Comparison of ENCODE assay signal across 18 cellular contexts in genomic region chr3:196097373-196098154, GRCh38. TPM values are rescaled to one million over a fixed set of nuclear protein-coding genes. Genes with fewer than 3 reads are reported as not detected.
DNase-seq lines count a peak whose midpoint lies in the region; ATAC-seq and TF ChIP-seq lines count a peak whose summit lies in the region.
"Had no signal": no experiment of that assay in that cellular context is flagged by ENCODE, and none has a peak within 500 bp of the region (broad histone marks: within the 10 kb centered on the region; RNA-seq: fewer than 3 reads in every experiment).

No MANE protein-coding gene starts in this region.

- WGBS in hepatocyte (ENCODE audit: low lambda C conversion rate, missing lambda C conversion rate), result 53% methylated on average over 5 of the region's 5 CpGs
- whole genome bisulfite sequencing in tibial nerve, 2 donors, result 51 to 62% methylated on average over 5 of the region's 5 CpGs
- 82% methylated on average over 5 of the region's 5 CpGs for WGBS in smooth muscle cell (ENCODE audit: low lambda C conversion rate)

- H3K27me3 ChIP-seq in breast epithelium, result no peaks in the 10 kb centered on the region
- H3K27me3 ChIP-seq in Peyer's patch, result no peaks in the 10 kb centered on the region
- H3K27me3 ChIP-seq in hepatocyte, result no peaks in the 10 kb centered on the region
- no peaks in the 10 kb centered on the region for H3K27me3 ChIP-seq in tibial nerve
- no peaks in the 10 kb centered on the region for H3K27me3 ChIP-seq in smooth muscle cell (ENCODE audit: low read depth)
- H3K27me3 ChIP-seq: esophagus squamous epithelium, MG63, tibial artery had no signal

- H3F3A ChIP-seq in smooth muscle cell (ENCODE audit: low read depth), result no peaks in the 10 kb centered on the region

- H3K4me3 ChIP-seq in breast epithelium (no peak overlapping the region), Peyer's patch (no peak overlapping the region), hepatocyte (no peak overlapping the region), tibial nerve (no peak overlapping the region), smooth muscle cell (no peak overlapping the region)
- H3K4me3 ChIP-seq: esophagus squamous epithelium, MG63, tibial artery had no signal

- no peak for TF ChIP-seq CTCF in MCF 10A (IDR thresholded peaks at IDR 0.05; ENCODE audit: unreplicated experiment)
- no peak for TF ChIP-seq CTCF in breast epithelium (IDR thresholded peaks at IDR 0.05)
- TF ChIP-seq CTCF in Peyer's patch (IDR thresholded peaks at IDR 0.05), result no peak
- no peak for TF ChIP-seq CTCF in hepatocyte (IDR thresholded peaks at IDR 0.05; ENCODE audit: poor library complexity)
- TF ChIP-seq CTCF in type B pancreatic cell (conservative IDR thresholded peaks at IDR 0.05), result no peak
- TF ChIP-seq CTCF in tibial nerve (IDR thresholded peaks at IDR 0.05), result no peak
- TF ChIP-seq CTCF in smooth muscle cell (IDR thresholded peaks at IDR 0.05; ENCODE audit: borderline replicate concordance, insufficient read depth, poor library complexity, severe bottlenecking), result no peak

- H3K9me3 Mint-ChIP-seq in MCF 10A (ENCODE audit: unreplicated experiment), result no peaks in the 10 kb centered on the region
- no peaks in the 10 kb centered on the region for H3K9me3 Mint-ChIP-seq in type B pancreatic cell
- H3K9me3 Mint-ChIP-seq: natural killer cell had no signal

- no peaks in the 10 kb centered on the region for H3K4me1 ChIP-seq in breast epithelium
- peaks cover 0 to 10% (median 2%) of the 10 kb centered on the region in 4 donors for H3K4me1 ChIP-seq in Peyer's patch
- no peaks in the 10 kb centered on the region for H3K4me1 ChIP-seq in hepatocyte (ENCODE audit: insufficient read depth)
- no peaks in the 10 kb centered on the region for H3K4me1 ChIP-seq in tibial nerve
- no peaks in the 10 kb centered on the region for H3K4me1 ChIP-seq in smooth muscle cell (ENCODE audit: low read depth)

- no peaks in the 10 kb centered on the region for H3K9me2 ChIP-seq in hepatocyte (replicated peaks; ENCODE audit: insufficient read depth)

- H4K20me1 ChIP-seq in hepatocyte (ENCODE audit: insufficient read depth, poor library complexity, severe bottlenecking) (no peaks in the 10 kb centered on the region), smooth muscle cell (ENCODE audit: low read depth) (no peaks in the 10 kb centered on the region)

- POLR2A ChIA-PET in MCF 10A (lab: Yijun Ruan, JAX), result interaction anchor here (1.1 kb wide), 1 partner anchor 39 kb away, joined by 4 read pairs; no protein-coding TSS in a partner anchor

- no peaks in the 10 kb centered on the region for H3K9me3 ChIP-seq in breast epithelium
- no peaks in the 10 kb centered on the region for H3K9me3 ChIP-seq in Peyer's patch
- no peaks in the 10 kb centered on the region for H3K9me3 ChIP-seq in hepatocyte (ENCODE audit: low read depth)
- peaks cover 0 to under 1% (median 0%) of the 10 kb centered on the region in 4 donors for H3K9me3 ChIP-seq in tibial nerve
- no peaks in the 10 kb centered on the region for H3K9me3 ChIP-seq in smooth muscle cell (replicated peaks; ENCODE audit: low read depth)
- H3K9me3 ChIP-seq: esophagus squamous epithelium, MG63, tibial artery had no signal

- ATAC-seq in GM18907 (IDR thresholded peaks at IDR 0.05; ENCODE audit: unreplicated experiment), result no peak
- ATAC-seq: natural killer cell had no signal

- H3K79me2 ChIP-seq in hepatocyte, result no peaks in the 10 kb centered on the region
- no peaks in the 10 kb centered on the region for H3K79me2 ChIP-seq in smooth muscle cell (ENCODE audit: low read depth)

- H3K27ac Mint-ChIP-seq in MCF 10A (ENCODE audit: low read depth, unreplicated experiment) (no peak overlapping the region), type B pancreatic cell (peak overlapping the region; percentile 44)

- TF ChIP-seq EP300 in tibial nerve (IDR thresholded peaks at IDR 0.05), result no peak

- H3K4me2 ChIP-seq in hepatocyte, result no peak overlapping the region
- no peak overlapping the region for H3K4me2 ChIP-seq in smooth muscle cell

- BruUV-seq in MCF 10A (replicated peaks; lab: Mats Ljungman, UMichigan), result no TSS peak

- no peaks in the 10 kb centered on the region for H3K4me1 Mint-ChIP-seq in MCF 10A (ENCODE audit: insufficient read depth, unreplicated experiment)
- no peaks in the 10 kb centered on the region for H3K4me1 Mint-ChIP-seq in type B pancreatic cell (ENCODE audit: unreplicated experiment)

- H3K4me3 Mint-ChIP-seq in MCF 10A (ENCODE audit: unreplicated experiment) (no peak overlapping the region), type B pancreatic cell (no peak overlapping the region)
- H3K4me3 Mint-ChIP-seq: natural killer cell had no signal

- TF ChIP-seq POLR2A in breast epithelium (IDR thresholded peaks at IDR 0.05), result no peak
- TF ChIP-seq POLR2A in Peyer's patch (IDR thresholded peaks at IDR 0.05), result no peak
- no peak for TF ChIP-seq POLR2A in tibial nerve (IDR thresholded peaks at IDR 0.05)

- CTCF ChIA-PET in MCF 10A (lab: Yijun Ruan, JAX), result no interaction called here

- H3K36me3 Mint-ChIP-seq in MCF 10A (ENCODE audit: insufficient read depth, unreplicated experiment), result no peaks in the 10 kb centered on the region
- H3K36me3 Mint-ChIP-seq in type B pancreatic cell, result no peaks in the 10 kb centered on the region
- H3K36me3 Mint-ChIP-seq: natural killer cell had no signal

- no peaks in the 10 kb centered on the region for H3K36me3 ChIP-seq in breast epithelium
- H3K36me3 ChIP-seq in Peyer's patch, result no peaks in the 10 kb centered on the region
- no peaks in the 10 kb centered on the region for H3K36me3 ChIP-seq in hepatocyte (replicated peaks; ENCODE audit: insufficient read depth, low read depth)
- no peaks in the 10 kb centered on the region for H3K36me3 ChIP-seq in tibial nerve
- no peaks in the 10 kb centered on the region for H3K36me3 ChIP-seq in smooth muscle cell (ENCODE audit: low read depth)
- H3K36me3 ChIP-seq: esophagus squamous epithelium, MG63, tibial artery had no signal

- H3K9ac ChIP-seq in smooth muscle cell (ENCODE audit: low read depth), result no peak overlapping the region

- DNase-seq in MCF 10A (ENCODE audit: unreplicated experiment), result peak; percentile 29
- DNase-seq in breast epithelium (ENCODE audit: low spot score in 2 of 2), result no peak
- DNase-seq in Peyer's patch, result peak in 1 of 3 donors; percentile 62
- DNase-seq in hepatocyte (ENCODE audit: low spot score), result peak; percentile 25
- no peak for DNase-seq in type B pancreatic cell (ENCODE audit: extremely low spot score, unreplicated experiment)
- DNase-seq in tibial nerve (ENCODE audit: low spot score in 2 of 2), result no peak
- no peak for DNase-seq in smooth muscle cell (lab: John Stamatoyannopoulos, UW; ENCODE audit: unreplicated experiment)
- DNase-seq: activated CD4-positive, CD25-positive, alpha-beta regulatory T cell treated with anti-CD3 and anti-CD28 coated beads, Interleukin-2, amount 50 U/mL, for 72 hours; cortex of kidney; DND-41; esophagus squamous epithelium; GOT3; MG63; natural killer cell; NCI-H82; stimulated activated CD8-positive, alpha-beta memory T cell treated with anti-CD3 and anti-CD28 coated beads, Interleukin-4, amount 100 ng/mL, for 48 hours; tibial artery had no signal

- H3K27me3 Mint-ChIP-seq in MCF 10A (ENCODE audit: insufficient read depth, unreplicated experiment) (no peaks in the 10 kb centered on the region), type B pancreatic cell (peaks cover 3% of the 10 kb centered on the region)

- no peak overlapping the region for H2AFZ ChIP-seq in hepatocyte
- no peak overlapping the region for H2AFZ ChIP-seq in smooth muscle cell (ENCODE audit: low read depth)

- H3K27ac ChIP-seq in breast epithelium (no peak overlapping the region), Peyer's patch (peak overlapping the region in 3 of 4 donors; percentile 64 to 73 (median 70)), hepatocyte (no peak overlapping the region), tibial nerve (no peak overlapping the region), smooth muscle cell (ENCODE audit: low read depth) (no peak overlapping the region)

- intact Hi-C loops in MCF 10A (cut with micrococcal nuclease) (no loop called here), breast epithelium (cut with DNase I; ENCODE audit: low total_unique reads) (no loop called here)

RNA-seq across cellular contexts. Expression of gene TFRC, which starts 15.7 kb away (rescaled TPM):
- 72.9 and 108 TPM in 2 replicates for total RNA-seq in MCF 10A (2022)
- 100 to 1,000 TPM in 1 of 3 donors, 10 to 100 TPM in 2; 57.6 to 116 (median 80.3) TPM for total RNA-seq in breast epithelium
- total RNA-seq in Peyer's patch, result 100 to 1,000 TPM; 102 to 200 (median 126) TPM
- total RNA-seq in hepatocyte, result 230 and 278 TPM in 2 replicates
- 136 and 137 TPM in 2 replicates for polyA plus RNA-seq in hepatocyte
- total RNA-seq in type B pancreatic cell (ENCODE audit: low replicate concordance), result 140 and 247 TPM in 2 replicates
- total RNA-seq in tibial nerve, result 10 to 100 TPM; 36.7 to 86.7 (median 43.5) TPM
- 39.0 and 55.1 TPM in 2 replicates for total RNA-seq in smooth muscle cell
- polyA plus RNA-seq in smooth muscle cell, result 17.1 and 22.1 TPM in 2 replicates

Comparison
In these comparisons a context has a peak if more than half of its experiments do, and no peak if none do; other contexts are left out.
1. DNase-seq: peak in MCF 10A (single experiment) and hepatocyte (single experiment); none in breast epithelium (0 of 2), type B pancreatic cell (single experiment), tibial nerve (0 of 2) and smooth muscle cell (single experiment).
2. H3K27ac ChIP-seq: peak in Peyer's patch (3 of 4); none in breast epithelium (0 of 2), hepatocyte (single experiment), tibial nerve (0 of 4) and smooth muscle cell (single experiment).